Comparison of ENCODE assay signal across 15 cellular contexts in the genomic region with DNA sequence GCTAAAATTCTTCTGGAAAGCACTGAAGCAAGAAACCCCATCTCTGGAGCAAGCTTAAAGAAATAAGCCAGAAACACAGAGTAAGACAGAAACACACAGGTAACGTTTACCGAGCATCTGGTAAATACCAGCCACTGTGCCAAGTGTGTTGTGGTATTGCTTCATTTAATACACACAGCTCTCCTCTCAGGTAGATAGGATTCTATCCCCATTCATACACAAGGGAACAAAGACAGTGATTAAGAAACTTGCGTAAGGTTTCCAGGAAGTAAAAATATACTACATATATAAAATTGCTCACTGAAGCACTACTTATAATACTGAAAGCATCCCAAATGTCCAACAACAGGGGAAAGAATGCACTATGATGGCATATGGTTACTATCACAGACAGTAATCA.
"Had no signal": no experiment of that assay in that cellular context is flagged by ENCODE, and none has a peak within 500 bp of the region (broad histone marks: within the 10 kb centered on the region; RNA-seq: fewer than 3 reads in every experiment).

No MANE protein-coding gene starts in this region.

- DNase-seq: activated CD4-positive, alpha-beta T cell treated with anti-CD3 and anti-CD28 coated beads for 1 hour; activated CD4-positive, alpha-beta T cell treated with anti-CD3 and anti-CD28 coated beads, Interleukin-2, amount 50 U/mL, for 4 hours; activated CD8-positive, alpha-beta memory T cell treated with anti-CD3 and anti-CD28 coated beads, Interleukin-2, amount 10 ng/mL, durations not matched to agents 7 days and 5 days; activated effector memory CD4-positive, alpha-beta T cell treated with anti-CD3 and anti-CD28 coated beads, Interleukin-2, amount 50 U/mL, for 16 hours; activated T-cell treated with anti-CD3 and anti-CD28 coated beads, Interleukin-2, amount 50 U/mL, for 4 hours; erythroblast; islet precursor cell; mucosa of descending colon; naive thymus-derived CD4-positive, alpha-beta T cell; pancreas; retina; T-helper 9 cell had no signal

- H3K9me3 ChIP-seq: mucosa of descending colon, pancreas had no signal

- H3K4me1 ChIP-seq: pancreas had no signal

- H3K27ac Mint-ChIP-seq: activated CD8-positive, alpha-beta memory T cell treated with anti-CD3 and anti-CD28 coated beads, Interleukin-2, amount 10 ng/mL, durations not matched to agents 7 days and 5 days; activated naive CD8-positive, alpha-beta T cell; stimulated activated effector memory CD8-positive, alpha-beta T cell treated with anti-CD3 and anti-CD28 coated beads, Interleukin-12 subunit alpha, Interleukin-12 subunit beta, amount 100 ng/mL, for 72 hours had no signal

- H3K27me3 ChIP-seq: pancreas had no signal

- H3K27me3 Mint-ChIP-seq: activated CD8-positive, alpha-beta memory T cell treated with anti-CD3 and anti-CD28 coated beads, Interleukin-2, amount 10 ng/mL, durations not matched to agents 7 days and 5 days; activated naive CD8-positive, alpha-beta T cell; naive thymus-derived CD4-positive, alpha-beta T cell had no signal

- H3K4me3 ChIP-seq: mucosa of descending colon, pancreas had no signal

- H3K27ac ChIP-seq: pancreas had no signal

- H3K36me3 ChIP-seq: pancreas had no signal

- ATAC-seq: activated CD8-positive, alpha-beta memory T cell treated with anti-CD3 and anti-CD28 coated beads, Interleukin-2, amount 10 ng/mL, durations not matched to agents 7 days and 5 days; activated T-cell treated with anti-CD3 and anti-CD28 coated beads, Interleukin-2, amount 50 U/mL, for 4 hours; left lobe of liver; mucosa of descending colon; naive thymus-derived CD4-positive, alpha-beta T cell; pancreas; stimulated activated effector memory CD8-positive, alpha-beta T cell treated with anti-CD3 and anti-CD28 coated beads, Interleukin-12 subunit alpha, Interleukin-12 subunit beta, amount 100 ng/mL, for 72 hours had no signal

- H3K4me3 Mint-ChIP-seq: activated CD8-positive, alpha-beta memory T cell treated with anti-CD3 and anti-CD28 coated beads, Interleukin-2, amount 10 ng/mL, durations not matched to agents 7 days and 5 days; activated naive CD8-positive, alpha-beta T cell; activated T-cell treated with anti-CD3 and anti-CD28 coated beads, Interleukin-2, amount 50 U/mL, for 4 hours; naive thymus-derived CD4-positive, alpha-beta T cell; stimulated activated effector memory CD8-positive, alpha-beta T cell treated with anti-CD3 and anti-CD28 coated beads, Interleukin-12 subunit alpha, Interleukin-12 subunit beta, amount 100 ng/mL, for 72 hours had no signal

- H3K9me3 Mint-ChIP-seq: activated T-cell treated with anti-CD3 and anti-CD28 coated beads, Interleukin-2, amount 50 U/mL, for 4 hours; naive thymus-derived CD4-positive, alpha-beta T cell; stimulated activated effector memory CD8-positive, alpha-beta T cell treated with anti-CD3 and anti-CD28 coated beads, Interleukin-12 subunit alpha, Interleukin-12 subunit beta, amount 100 ng/mL, for 72 hours had no signal
